8 cellular contexts compared by ENCODE assay signal in the genomic region with DNA sequence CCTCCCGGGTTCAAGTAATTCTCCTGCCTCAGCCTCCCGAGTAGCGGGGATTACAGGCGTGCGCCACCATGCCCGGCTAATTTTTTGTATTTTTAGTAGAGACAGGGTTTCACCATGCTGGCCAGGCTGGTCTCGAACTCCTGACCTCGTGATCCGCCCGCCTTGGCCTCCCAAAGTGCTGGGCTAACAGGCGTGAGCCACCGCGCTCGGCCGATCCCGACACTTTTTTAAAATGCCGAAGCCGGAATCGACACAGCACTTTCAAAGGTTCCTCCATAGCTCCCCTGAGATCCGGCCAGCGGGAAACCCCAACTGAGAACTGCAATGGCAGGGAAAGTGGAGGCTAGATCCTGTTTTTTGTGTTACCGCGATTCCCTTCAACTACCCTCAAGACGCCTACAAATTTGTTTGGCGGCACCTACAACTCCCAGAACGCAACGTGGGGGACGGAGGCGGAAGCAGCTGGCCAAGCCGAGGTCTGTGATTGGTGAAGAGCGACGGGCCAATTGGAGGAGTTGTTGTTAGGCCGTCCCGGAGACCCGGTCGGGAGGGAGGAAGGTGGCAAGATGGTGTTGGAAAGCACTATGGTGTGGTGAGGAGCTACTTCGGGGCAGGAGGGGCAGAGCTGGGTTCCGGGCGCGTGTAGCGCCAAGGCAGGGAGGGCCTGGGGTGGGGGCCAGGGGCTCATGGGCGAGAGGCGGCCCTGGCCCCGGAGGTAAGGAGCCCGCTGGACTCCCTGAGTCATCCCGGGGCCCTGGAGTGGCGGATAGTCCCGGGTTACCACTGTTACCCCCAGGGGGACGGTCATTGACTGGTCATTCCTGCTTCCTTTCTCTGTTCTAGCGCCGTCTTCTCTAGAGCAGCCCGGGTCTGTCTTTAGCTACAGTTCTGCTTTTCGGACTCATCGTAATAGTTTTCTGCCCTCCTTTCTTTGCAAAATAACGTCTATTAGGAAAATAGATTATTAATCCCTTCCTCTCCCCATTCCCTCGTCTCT.
DNase-seq lines count a peak whose midpoint lies in the region; TF ChIP-seq lines count a peak whose summit lies in the region.

A gene (plus strand): TSS at position 518 of the 997 bp plus-strand sequence. CDS start 49 bp downstream, at position 567.

- peaks cover 31% of the 10 kb centered on the region for H3K4me1 Mint-ChIP-seq in activated naive CD4-positive, alpha-beta T cell treated with anti-CD3 and anti-CD28 coated beads, Interleukin-2, amount 10 ng/mL, durations not matched to agents 7 days and 5 days

- H3K36me3 Mint-ChIP-seq in activated naive CD4-positive, alpha-beta T cell treated with anti-CD3 and anti-CD28 coated beads, Interleukin-2, amount 10 ng/mL, durations not matched to agents 7 days and 5 days: peaks cover 10% of the 10 kb centered on the region

- H3K9me3 Mint-ChIP-seq in activated naive CD4-positive, alpha-beta T cell treated with anti-CD3 and anti-CD28 coated beads, Interleukin-2, amount 10 ng/mL, durations not matched to agents 7 days and 5 days: no peaks in the 10 kb centered on the region

- CTCF ChIA-PET in activated naive CD4-positive, alpha-beta T cell treated with anti-CD3 and anti-CD28 coated beads, Interleukin-2, amount 10 ng/mL, durations not matched to agents 7 days and 5 days (lab: Charles Lee): interaction anchor here (0.6 to 1.9 kb wide), 4 partner anchors 27 to 722 kb away, joined by 3 to 9 read pairs (median 4); a partner anchor contains a TSS

- H3K27me3 Mint-ChIP-seq in activated naive CD4-positive, alpha-beta T cell treated with anti-CD3 and anti-CD28 coated beads, Interleukin-2, amount 10 ng/mL, durations not matched to agents 7 days and 5 days: peaks cover 4% of the 10 kb centered on the region

- DNase-seq in GM03348 (ENCODE audit: low spot score): peak; percentile 100
- DNase-seq in HFF-Myc (ENCODE audit: extremely low read depth, low read depth): peak; percentile 93
- peak; percentile 98 for DNase-seq in NB4 (ENCODE audit: low read depth)
- DNase-seq in SK-N-MC (ENCODE audit: low read depth, low spot score): peak; percentile 87
- DNase-seq in activated naive CD4-positive, alpha-beta T cell treated with anti-CD3 and anti-CD28 coated beads, Interleukin-2, amount 10 ng/mL, durations not matched to agents 7 days and 5 days: peak; percentile 96
- peak; percentile 99 for DNase-seq in germinal center (ENCODE audit: low spot score)
- DNase-seq in non-pigmented ciliary epithelial cell (ENCODE audit: low read depth): peak; percentile 86
- DNase-seq in superior temporal gyrus (ENCODE audit: extremely low spot score): peak; percentile 99

- H3K9ac ChIP-seq in SK-N-MC (ENCODE audit: insufficient read length): peak within 1 kb of the TSS; percentile 96

- H3K4me3 ChIP-seq in HFF-Myc (replicated peaks; ENCODE audit: low read depth, low read length) (peak within 1 kb of the TSS; percentile 57), NB4 (ENCODE audit: low read depth, low read length) (peak within 1 kb of the TSS; percentile 87), SK-N-MC (peak within 1 kb of the TSS; percentile 98)

- peak within 1 kb of the TSS; percentile 79 for H3K27ac ChIP-seq in SK-N-MC

- TF ChIP-seq POLR2A in NB4 (IDR thresholded peaks at IDR 0.05; ENCODE audit: extremely low read depth, insufficient read length): peak; percentile 95

- H3K27ac Mint-ChIP-seq in activated naive CD4-positive, alpha-beta T cell treated with anti-CD3 and anti-CD28 coated beads, Interleukin-2, amount 10 ng/mL, durations not matched to agents 7 days and 5 days: peak within 1 kb of the TSS; percentile 83

- peaks cover 2% of the 10 kb centered on the region for H3K36me3 ChIP-seq in SK-N-MC (ENCODE audit: insufficient read depth, low read length)

- peak within 1 kb of the TSS; percentile 84 for H3K4me3 Mint-ChIP-seq in activated naive CD4-positive, alpha-beta T cell treated with anti-CD3 and anti-CD28 coated beads, Interleukin-2, amount 10 ng/mL, durations not matched to agents 7 days and 5 days

- TF ChIP-seq CTCF in HFF-Myc (IDR thresholded peaks at IDR 0.05; ENCODE audit: low read depth, low read length, missing control alignments) (no peak), NB4 (IDR thresholded peaks at IDR 0.05; ENCODE audit: low read depth, low read length) (no peak)

- no peaks in the 10 kb centered on the region for H3K9me3 ChIP-seq in SK-N-MC (ENCODE audit: low read depth, low read length)

Comparison
In these comparisons a context has a peak if more than half of its experiments do, and no peak if none do; other contexts are left out.
1. Peak in every context shown above with its lines: DNase-seq, H3K4me3 ChIP-seq and H3K27ac ChIP-seq.